9 cellular contexts compared by ENCODE assay signal in genomic region chr12:53181935-53182334, GRCh38. TPM values are rescaled to one million over a fixed set of nuclear protein-coding genes. Genes with fewer than 3 reads are reported as not detected.
A peak's percentile ranks its signal among the peaks of the same experiment; 100 is the strongest.
DNase-seq lines count a peak whose midpoint lies in the region; ATAC-seq and TF ChIP-seq lines count a peak whose summit lies in the region.
"Had no signal": no experiment of that assay in that cellular context is flagged by ENCODE, and none has a peak within 500 bp of the region (broad histone marks: within the 10 kb centered on the region; RNA-seq: fewer than 3 reads in every experiment).

No MANE protein-coding gene starts in this region.

- H3K4me1 ChIP-seq in Caco-2: peaks cover 20% of the 10 kb centered on the region
- peaks cover 29% of the 10 kb centered on the region for H3K4me1 ChIP-seq in PC-9 (replicated peaks; ENCODE audit: insufficient read depth)
- H3K4me1 ChIP-seq in endocrine pancreas (ENCODE audit: control insufficient read depth, insufficient read depth, low read length): peaks cover 22% of the 10 kb centered on the region
- H3K4me1 ChIP-seq in ovary (ENCODE audit: insufficient read depth): peaks cover 14% of the 10 kb centered on the region

- ATAC-seq in GM21390 (IDR thresholded peaks at IDR 0.05; ENCODE audit: unreplicated experiment) (no peak), HG02840 (IDR thresholded peaks at IDR 0.05; ENCODE audit: low FRiP score, unreplicated experiment) (no peak), GM21529 (IDR thresholded peaks at IDR 0.05; ENCODE audit: unreplicated experiment) (no peak)

- peaks cover 37% of the 10 kb centered on the region for H3F3A ChIP-seq in PC-9 (ENCODE audit: insufficient read depth, low read depth)

- H3K4me1 Mint-ChIP-seq in Caco-2 (ENCODE audit: low read depth, unreplicated experiment): peaks cover 18% of the 10 kb centered on the region

- TF ChIP-seq CTCF in Caco-2 (IDR thresholded peaks at IDR 0.05; ENCODE audit: insufficient read depth in 1 of 2, low read depth in 1 of 2, low read length in 1 of 2, severe bottlenecking in 1 of 2, unreplicated experiment in 1 of 2): no peak
- no peak for TF ChIP-seq CTCF in PC-9 (conservative IDR thresholded peaks at IDR 0.05)
- no peak for TF ChIP-seq CTCF in ovary (IDR thresholded peaks at IDR 0.05)

- H3K36me3 Mint-ChIP-seq in Caco-2 (ENCODE audit: insufficient read depth, unreplicated experiment): peaks cover 49% of the 10 kb centered on the region

- DNase-seq in Caco-2 (no peak), PC-9 (no peak), ovary (no peak), DMS53 treated with DMSO at 0.1 percent for 48 hours (lab: John Stamatoyannopoulos, UW; ENCODE audit: unreplicated experiment) (no peak)
- DNase-seq: NCI-H2029 had no signal

- H3K4me2 ChIP-seq in PC-9: peak overlapping the region; percentile 96

- H2AFZ ChIP-seq in PC-9: no peak overlapping the region

- POLR2A ChIA-PET in Caco-2 (lab: Charles Lee): interaction anchor here (1.2 kb wide), 1 partner anchor 39 kb away, joined by 4 read pairs; no protein-coding TSS in a partner anchor
- POLR2A ChIA-PET in PC-9 (lab: Charles Lee; ENCODE audit: unreplicated experiment): interaction anchor here (0.6 kb wide), 2 partner anchors 20 to 44 kb away, joined by 4 to 11 read pairs; no protein-coding TSS in a partner anchor

- peaks cover 21% of the 10 kb centered on the region for H4K20me1 ChIP-seq in PC-9 (ENCODE audit: insufficient read depth)

- peak overlapping the region; percentile 85 for H3K27ac Mint-ChIP-seq in Caco-2 (ENCODE audit: unreplicated experiment)

- no peaks in the 10 kb centered on the region for H3K9me2 ChIP-seq in PC-9 (ENCODE audit: insufficient read depth)

- peak overlapping the region; percentile 83 for H3K4me3 Mint-ChIP-seq in Caco-2 (ENCODE audit: unreplicated experiment)

- peak overlapping the region; percentile 74 for H3K27ac ChIP-seq in PC-9
- H3K27ac ChIP-seq in ovary: no peak overlapping the region

- no peak for TF ChIP-seq EP300 in ovary (IDR thresholded peaks at IDR 0.05)

- H3K36me3 ChIP-seq in Caco-2 (ENCODE audit: control insufficient read depth, insufficient read depth, low read length): peaks cover 11% of the 10 kb centered on the region
- H3K36me3 ChIP-seq in PC-9 (ENCODE audit: low read depth): peaks cover 49% of the 10 kb centered on the region
- H3K36me3 ChIP-seq in endocrine pancreas (ENCODE audit: control insufficient read depth, insufficient read depth, low read length): peaks cover 3% of the 10 kb centered on the region
- no peaks in the 10 kb centered on the region for H3K36me3 ChIP-seq in ovary

- 74 to 85% (median 79%) methylated on average over 2 of the region's 2 CpGs for WGBS in ovary, 3 donors

- H3K27me3 Mint-ChIP-seq in Caco-2 (ENCODE audit: insufficient read depth, unreplicated experiment): no peaks in the 10 kb centered on the region

- peak overlapping the region; percentile 1 for H3K9ac ChIP-seq in endocrine pancreas (ENCODE audit: control insufficient read depth, insufficient read depth, low read length)

- BruUV-seq in Caco-2 (replicated peaks; lab: Mats Ljungman, UMichigan) (no TSS peak), PC-9 (replicated peaks; lab: Mats Ljungman, UMichigan) (no TSS peak)

- intact Hi-C loops in Caco-2 (cut with micrococcal nuclease; ENCODE audit: unreplicated experiment): no loop called here
- intact Hi-C loops in PC-9 (cut with micrococcal nuclease; ENCODE audit: unreplicated experiment): loop anchor here (1.0 to 2.0 kb wide), 2 partner anchors 14 to 39 kb away; no protein-coding TSS in a partner anchor
- intact Hi-C loops in ovary (cut with DNase I): loop anchor here in 1 of 4 donors (5.0 kb wide), 1 partner anchor 135 kb away; no protein-coding TSS in a partner anchor

- peak overlapping the region; percentile 71 for H3K4me3 ChIP-seq in Caco-2 (ENCODE audit: low read depth, low read length)
- H3K4me3 ChIP-seq in PC-9: peak overlapping the region; percentile 61; the same call in 1 of the 2 replicates
- H3K4me3 ChIP-seq in endocrine pancreas (ENCODE audit: control insufficient read depth, insufficient read depth, low read length): peak overlapping the region; percentile 70
- peak overlapping the region; percentile 58 for H3K4me3 ChIP-seq in ovary

- H3K9me3 ChIP-seq in Caco-2: no peaks in the 10 kb centered on the region
- H3K9me3 ChIP-seq in PC-9 (ENCODE audit: insufficient read depth, low read depth): no peaks in the 10 kb centered on the region
- no peaks in the 10 kb centered on the region for H3K9me3 ChIP-seq in endocrine pancreas (ENCODE audit: control insufficient read depth, low read length)
- H3K9me3 ChIP-seq in ovary: no peaks in the 10 kb centered on the region

- TF ChIP-seq POLR2A in ovary (IDR thresholded peaks at IDR 0.05): no peak

- H3K9me3 Mint-ChIP-seq in Caco-2 (ENCODE audit: unreplicated experiment): no peaks in the 10 kb centered on the region

- CTCF ChIA-PET in Caco-2 (lab: Charles Lee): interaction anchor here (2.0 kb wide), 1 partner anchor 116 kb away, joined by 17 read pairs; no protein-coding TSS in a partner anchor
- CTCF ChIA-PET in PC-9 (lab: Charles Lee): interaction anchor here (0.6 to 2.4 kb wide), 3 partner anchors 50 to 139 kb away, joined by 3 to 14 read pairs (median 7); partner anchors contain the start of genes AAAS and RARG

- H3K27me3 ChIP-seq in Caco-2 (replicated peaks; ENCODE audit: control insufficient read depth, insufficient read depth, low read length) (no peaks in the 10 kb centered on the region), PC-9 (ENCODE audit: insufficient read depth, low read depth) (no peaks in the 10 kb centered on the region), endocrine pancreas (ENCODE audit: control insufficient read depth, insufficient read depth, low read length) (no peaks in the 10 kb centered on the region), ovary (no peaks in the 10 kb centered on the region)

- H3K79me2 ChIP-seq in PC-9 (ENCODE audit: low read depth): peaks cover 37% of the 10 kb centered on the region

RNA-seq across cellular contexts. Expression of gene CSAD, which starts 1.2 kb away (rescaled TPM):
- total RNA-seq in Caco-2 (2022): 20.1 and 23.0 TPM in 2 replicates
- 33.1 and 49.0 TPM in 2 replicates for total RNA-seq in PC-9 (2021)
- total RNA-seq in ovary: 10 to 100 TPM; 24.4 to 36.0 (median 28.0) TPM
- 10 to 100 TPM; 19.8 to 29.5 TPM for polyA plus RNA-seq in ovary

RNA-seq across cellular contexts. Expression of gene ZNF740, which starts 1.4 kb away (rescaled TPM):
- 35.8 and 43.0 TPM in 2 replicates for total RNA-seq in Caco-2 (2022)
- total RNA-seq in PC-9 (2021): 48.3 and 65.8 TPM in 2 replicates
- 10 to 100 TPM in 6 of 7 donors, 1 to 10 TPM in 1; 9.7 to 56.9 (median 46.4) TPM for total RNA-seq in ovary
- 10 to 100 TPM; 14.6 to 23.6 TPM for polyA plus RNA-seq in ovary

RNA-seq across cellular contexts. Expression of gene ITGB7, which starts 25.1 kb away (rescaled TPM):
- total RNA-seq in Caco-2 (2022): 1.1 TPM in 2 replicates
- 2.4 and 3.3 TPM in 2 replicates for total RNA-seq in PC-9 (2021)
- 1 to 10 TPM in 6 of 7 donors, under 1 TPM in 1; 0.96 to 2.9 (median 1.7) TPM for total RNA-seq in ovary
- 1 to 10 TPM in 1 of 2 donors, under 1 TPM in 1; 0.45 to 3.1 TPM for polyA plus RNA-seq in ovary

RNA-seq across cellular contexts. Expression of gene RARG, which starts 50.1 kb away (rescaled TPM):
- total RNA-seq in Caco-2 (2022): 11.8 and 12.9 TPM in 2 replicates
- total RNA-seq in PC-9 (2021): 118 and 124 TPM in 2 replicates
- 10 to 100 TPM in 6 of 7 donors, 1 to 10 TPM in 1; 8.7 to 37.0 (median 31.7) TPM for total RNA-seq in ovary
- polyA plus RNA-seq in ovary: 10 to 100 TPM; 18.8 to 22.0 TPM
